ENCODE assay signal across 14 cellular contexts in genomic region chr7:73304612-73305382, GRCh38. TPM values are rescaled to one million over a fixed set of nuclear protein-coding genes. Genes with fewer than 3 reads are reported as not detected.
DNase-seq lines count a peak whose midpoint lies in the region; ATAC-seq and TF ChIP-seq lines count a peak whose summit lies in the region.
"Not testable (repeated sequence)": the region's sequence is repeated elsewhere in the genome, so short reads cannot be mapped to it uniquely, and the experiment has no call there.
"Had no signal": no experiment of that assay in that cellular context is flagged by ENCODE, and none has a peak within 500 bp of the region (broad histone marks: within the 10 kb centered on the region; RNA-seq: fewer than 3 reads in every experiment).

No MANE protein-coding gene starts in this region.

- not testable (repeated sequence) for BruUV-seq in IMR-90 (replicated peaks; lab: Mats Ljungman, UMichigan); OCI-LY7 (replicated peaks; lab: Mats Ljungman, UMichigan)

- peaks cover 23% of the 10 kb centered on the region for H3K79me2 ChIP-seq in OCI-LY7 (ENCODE audit: insufficient read depth, low read depth, low read length)

- H4K20me1 ChIP-seq in IMR-90 (ENCODE audit: insufficient read depth, low read length); OCI-LY7 (ENCODE audit: insufficient read depth, low read length): not testable (repeated sequence)

- not testable (repeated sequence) for H3K9me3 Mint-ChIP-seq in activated naive CD8-positive, alpha-beta T cell treated with anti-CD3 and anti-CD28 coated beads, Interleukin-2, amount 10 ng/mL, durations not matched to agents 7 days and 5 days

- not testable (repeated sequence) for H3K18ac ChIP-seq in IMR-90 (ENCODE audit: low read depth, low read length)

- H4K5ac ChIP-seq in IMR-90 (ENCODE audit: low read depth, low read length): not testable (repeated sequence)

- dilution Hi-C loops in IMR-90 (cut with HindIII; ENCODE audit: low sequenced_read_pairs, unreplicated experiment): not testable (repeated sequence)

- ATAC-seq in IMR-90 (ENCODE audit: low read depth); activated naive CD8-positive, alpha-beta T cell treated with anti-CD3 and anti-CD28 coated beads, Interleukin-2, amount 10 ng/mL, durations not matched to agents 7 days and 5 days (ENCODE audit: low read depth): not testable (repeated sequence)

- TF ChIP-seq RAD21 in IMR-90 (IDR thresholded peaks at IDR 0.05; ENCODE audit: low read length): not testable (repeated sequence)

- not testable (repeated sequence) for H3K4me3 Mint-ChIP-seq in activated naive CD8-positive, alpha-beta T cell treated with anti-CD3 and anti-CD28 coated beads, Interleukin-2, amount 10 ng/mL, durations not matched to agents 7 days and 5 days

- H2AK5ac ChIP-seq in IMR-90 (ENCODE audit: low read depth, low read length): not testable (repeated sequence)

- H2AK9ac ChIP-seq in IMR-90 (replicated peaks; ENCODE audit: low read depth, low read length, poor library complexity): not testable (repeated sequence)

- H3K36me3 ChIP-seq in IMR-90 (ENCODE audit: control insufficient read depth, insufficient read depth, low read length) (peaks cover 26% of the 10 kb centered on the region), OCI-LY7 (ENCODE audit: insufficient read depth, low read length) (peaks cover 42% of the 10 kb centered on the region)
- H3K36me3 ChIP-seq in testis (ENCODE audit: low read depth, missing control alignments): not testable (repeated sequence)

- intact Hi-C loops in IMR-90 (cut with micrococcal nuclease); OCI-LY7 (cut with micrococcal nuclease; ENCODE audit: unreplicated experiment); testis (cut with DNase I; ENCODE audit: low total_unique reads): not testable (repeated sequence)

- not testable (repeated sequence) for H3K27ac Mint-ChIP-seq in activated naive CD8-positive, alpha-beta T cell treated with anti-CD3 and anti-CD28 coated beads, Interleukin-2, amount 10 ng/mL, durations not matched to agents 7 days and 5 days

- POLR2A ChIA-PET in AG04450 (lab: Yijun Ruan, JAX): interaction anchor here (0.6 kb wide), 1 partner anchor 67 kb away, joined by 3 read pairs; no protein-coding TSS in a partner anchor
- POLR2A ChIA-PET in IMR-90 (lab: Charles Lee; ENCODE audit: unreplicated experiment); OCI-LY7 (lab: Charles Lee); activated naive CD8-positive, alpha-beta T cell treated with anti-CD3 and anti-CD28 coated beads, Interleukin-2, amount 10 ng/mL, durations not matched to agents 7 days and 5 days (lab: Charles Lee): not testable (repeated sequence)

- not testable (repeated sequence) for DNase-seq in AG04450 (ENCODE audit: low read depth, low spot score); IMR-90; OCI-LY7 (ENCODE audit: low spot score)
- DNase-seq in MV-4-11 (lab: John Stamatoyannopoulos, UW) (peak; percentile 60), choroid plexus epithelial cell (ENCODE audit: low read depth) (peak; percentile 14), iris pigment epithelial cell (ENCODE audit: low read depth) (peak; percentile 6), testis (peak; percentile 38)
- DNase-seq in activated naive CD8-positive, alpha-beta T cell treated with anti-CD3 and anti-CD28 coated beads, Interleukin-2, amount 10 ng/mL, durations not matched to agents 7 days and 5 days: peak; percentile 8

- H3K4me2 ChIP-seq in IMR-90 (ENCODE audit: low read depth, low read length); OCI-LY7 (ENCODE audit: low read length): not testable (repeated sequence)

- TF ChIP-seq POLR2A in IMR-90 (IDR thresholded peaks at IDR 0.05; ENCODE audit: low read depth, low read length); testis (IDR thresholded peaks at IDR 0.05): not testable (repeated sequence)

- H2BK20ac ChIP-seq in IMR-90 (ENCODE audit: low read depth, low read length): not testable (repeated sequence)

- peaks cover 13 to 32% of the 10 kb centered on the region in 2 experiments for H3K79me1 ChIP-seq in IMR-90 (ENCODE audit: low read depth in 1 of 2, low read length in 2 of 2)

- TF ChIP-seq CTCF in AG04450 (IDR thresholded peaks at IDR 0.05; ENCODE audit: low read depth, low read length) (0 out of 2 replicates have a peak, but pooled peaks have one; percentile 7), IMR-90 (conservative IDR thresholded peaks at IDR 0.05; ENCODE audit: low read depth, low read length) (0 out of 2 replicates have a peak, but pooled peaks have one; percentile 6), OCI-LY7 (conservative IDR thresholded peaks at IDR 0.05; ENCODE audit: low read length) (0 out of 2 replicates have a peak, but pooled peaks have one; percentile 24), choroid plexus epithelial cell (conservative IDR thresholded peaks at IDR 0.05; ENCODE audit: low read depth, low read length) (peak; percentile 16)
- TF ChIP-seq CTCF in testis (IDR thresholded peaks at IDR 0.05): not testable (repeated sequence)

- not testable (repeated sequence) for H4K91ac ChIP-seq in IMR-90 (ENCODE audit: insufficient read depth, low read depth, low read length)

- WGBS in IMR-90 (ENCODE audit: extremely low coverage in 2 of 2, insufficient read length in 1 of 2), 2 experiments: no CpG with 5 or more reads among the region's 15 CpGs
- WGBS in testis, 2 donors: 80 to 85% methylated on average over 7 to 13 of the region's 15 CpGs

- H3K56ac ChIP-seq in IMR-90 (ENCODE audit: extremely low read depth, insufficient read depth, low read length): not testable (repeated sequence)

- H3K9me2 ChIP-seq in OCI-LY7 (ENCODE audit: insufficient read depth, low read length): not testable (repeated sequence)

- H3K23ac ChIP-seq in IMR-90 (ENCODE audit: low read depth, low read length): not testable (repeated sequence)

- H3K4me3 ChIP-seq in AG04450 (ENCODE audit: low read depth, low read length); IMR-90 (ENCODE audit: insufficient read depth, low read depth, low read length); OCI-LY7 (ENCODE audit: low read depth, low read length, poor library complexity, severe bottlenecking); choroid plexus epithelial cell (ENCODE audit: low read depth, low read length); testis: not testable (repeated sequence)

- H3K9me1 ChIP-seq in IMR-90 (ENCODE audit: insufficient read depth, low read length): not testable (repeated sequence)

- H3K27me3 Mint-ChIP-seq in activated naive CD8-positive, alpha-beta T cell treated with anti-CD3 and anti-CD28 coated beads, Interleukin-2, amount 10 ng/mL, durations not matched to agents 7 days and 5 days: not testable (repeated sequence)

- not testable (repeated sequence) for H3K27ac ChIP-seq in AG04450 (ENCODE audit: low read depth, low read length); IMR-90 (ENCODE audit: insufficient read depth, low read length); OCI-LY7 (ENCODE audit: low read depth, low read length, poor library complexity, severe bottlenecking); testis

- peaks cover 20% of the 10 kb centered on the region for H3K4me1 Mint-ChIP-seq in activated naive CD8-positive, alpha-beta T cell treated with anti-CD3 and anti-CD28 coated beads, Interleukin-2, amount 10 ng/mL, durations not matched to agents 7 days and 5 days

- H2BK120ac ChIP-seq in IMR-90 (ENCODE audit: low read depth, low read length): not testable (repeated sequence)

- not testable (repeated sequence) for H3K9me3 ChIP-seq in AG04450 (ENCODE audit: control insufficient read depth, insufficient read depth, low read length); IMR-90 (ENCODE audit: control insufficient read depth, insufficient read depth, low read length); OCI-LY7 (ENCODE audit: low read length); testis

- H3K27me3 ChIP-seq in AG04450 (ENCODE audit: control insufficient read depth, insufficient read depth, low read length); IMR-90 (ENCODE audit: control insufficient read depth, insufficient read depth, low read length); testis: not testable (repeated sequence)

- not testable (repeated sequence) for H2AFZ ChIP-seq in IMR-90 (replicated peaks; ENCODE audit: low read length, poor library complexity); OCI-LY7 (ENCODE audit: low read length)

- CTCF ChIA-PET in AG04450 (lab: Charles Lee): interaction anchor here (0.6 kb wide), 1 partner anchor 40 kb away, joined by 3 read pairs; no protein-coding TSS in a partner anchor
- CTCF ChIA-PET in IMR-90 (lab: Yijun Ruan, JAX); OCI-LY7 (lab: Charles Lee; ENCODE audit: unreplicated experiment): not testable (repeated sequence)

- H3K4me1 ChIP-seq in IMR-90 (ENCODE audit: control insufficient read depth, insufficient read depth, low read length); testis: not testable (repeated sequence)
- H3K4me1 ChIP-seq in OCI-LY7 (ENCODE audit: insufficient read depth, low read length, poor library complexity, severe bottlenecking): peaks cover 17% of the 10 kb centered on the region

- in situ Hi-C loops in IMR-90 (cut with MboI; ENCODE audit: low sequenced_read_pairs): not testable (repeated sequence)

- H3K36me3 Mint-ChIP-seq in activated naive CD8-positive, alpha-beta T cell treated with anti-CD3 and anti-CD28 coated beads, Interleukin-2, amount 10 ng/mL, durations not matched to agents 7 days and 5 days: peaks cover 13% of the 10 kb centered on the region

- not testable (repeated sequence) for H2BK5ac ChIP-seq in IMR-90 (ENCODE audit: low read depth, low read length, poor library complexity, severe bottlenecking)

- not testable (repeated sequence) for H2BK15ac ChIP-seq in IMR-90 (ENCODE audit: low read depth, low read length)

- H4K8ac ChIP-seq in IMR-90 (ENCODE audit: low read depth in 2 of 2, low read length in 2 of 2): not testable (repeated sequence)

- H3K4ac ChIP-seq in IMR-90 (ENCODE audit: low read depth, low read length): not testable (repeated sequence)

- not testable (repeated sequence) for H3K14ac ChIP-seq in IMR-90 (replicated peaks; ENCODE audit: low read depth, low read length)

- not testable (repeated sequence) for H3K9ac ChIP-seq in IMR-90 (ENCODE audit: low read depth, low read length)

RNA-seq across cellular contexts. Expression of gene NSUN5, which starts 3.8 kb away (rescaled TPM):
- 13.6 and 18.6 TPM in 2 replicates for polyA plus RNA-seq in AG04450 (2011; rRNA removed)
- polyA minus RNA-seq in AG04450 (2011; rRNA and poly(A)+ RNA removed): 9.7 and 16.0 TPM in 2 replicates
- 10.0 and 11.4 TPM in 2 replicates for total RNA-seq in IMR-90 (2012; rRNA removed)
- polyA plus RNA-seq in IMR-90 (2012; rRNA removed): 17.7 and 21.0 TPM in 2 replicates
- 14.2 and 19.7 TPM in 2 replicates for polyA plus RNA-seq in IMR-90 (2012; cell fraction: cytosol; rRNA removed)
- polyA plus RNA-seq in IMR-90 (2012; cell fraction: nucleus; rRNA removed; ENCODE audit: low replicate concordance): 31.9 and 59.9 TPM in 2 replicates
- 43.2 and 66.7 TPM in 2 replicates for total RNA-seq in OCI-LY7 (2014; rRNA removed; shearing (Covaris generic))
- 60.4 and 67.7 TPM in 2 replicates for total RNA-seq in OCI-LY7 (2022)
- total RNA-seq in activated naive CD8-positive, alpha-beta T cell treated with anti-CD3 and anti-CD28 coated beads, Interleukin-2, amount 10 ng/mL, durations not matched to agents 7 days and 5 days: 10 to 100 TPM; 51.5 to 59.9 TPM
- 10 to 100 TPM; 44.3 to 53.9 TPM for total RNA-seq in testis
- 36.9 TPM for polyA plus RNA-seq in testis (ENCODE audit: insufficient read depth, low read depth, low replicate concordance)

RNA-seq across cellular contexts. Expression of gene TRIM50, which starts 23.1 kb away (rescaled TPM):
- not detected in 2 replicates for polyA plus RNA-seq in AG04450 (2011; rRNA removed)
- not detected in 2 replicates for polyA minus RNA-seq in AG04450 (2011; rRNA and poly(A)+ RNA removed)
- total RNA-seq in IMR-90 (2012; rRNA removed): not detected in 2 replicates
- polyA plus RNA-seq in IMR-90 (2012; rRNA removed): not detected in 2 replicates
- not detected in 2 replicates for polyA plus RNA-seq in IMR-90 (2012; cell fraction: cytosol; rRNA removed)
- not detected in 2 replicates for polyA plus RNA-seq in IMR-90 (2012; cell fraction: nucleus; rRNA removed; ENCODE audit: low replicate concordance)
- total RNA-seq in OCI-LY7 (2014; rRNA removed; shearing (Covaris generic)): not detected in 2 replicates
- 0.40 TPM in 1 of 2 replicates, not detected in the other for total RNA-seq in OCI-LY7 (2022)
- total RNA-seq in activated naive CD8-positive, alpha-beta T cell treated with anti-CD3 and anti-CD28 coated beads, Interleukin-2, amount 10 ng/mL, durations not matched to agents 7 days and 5 days: not detected
- total RNA-seq in testis: 10 to 100 TPM; 13.5 to 16.3 TPM
- 10.8 TPM for polyA plus RNA-seq in testis (ENCODE audit: insufficient read depth, low read depth, low replicate concordance)
- total RNA-seq: H1, HT1080, MCF 10A, SK-MEL-5 had no signal

RNA-seq across cellular contexts. Expression of gene FKBP6, which starts 23.2 kb away (rescaled TPM):
- polyA plus RNA-seq in AG04450 (2011; rRNA removed) (not detected in 2 replicates), IMR-90 (2012; rRNA removed) (not detected in 2 replicates), testis (ENCODE audit: insufficient read depth, low read depth, low replicate concordance) (148 TPM)
- polyA minus RNA-seq in AG04450 (2011; rRNA and poly(A)+ RNA removed): not detected in 2 replicates
- total RNA-seq in IMR-90 (2012; rRNA removed) (not detected in 2 replicates), OCI-LY7 (2022) (not detected in 2 replicates), testis (10 to 100 TPM; 45.4 to 60.9 TPM)
- polyA plus RNA-seq in IMR-90 (2012; cell fraction: cytosol; rRNA removed): not detected in 2 replicates
- not detected in 2 replicates for polyA plus RNA-seq in IMR-90 (2012; cell fraction: nucleus; rRNA removed; ENCODE audit: low replicate concordance)
- not detected in 2 replicates for total RNA-seq in OCI-LY7 (2014; rRNA removed; shearing (Covaris generic))
- not detected for total RNA-seq in activated naive CD8-positive, alpha-beta T cell treated with anti-CD3 and anti-CD28 coated beads, Interleukin-2, amount 10 ng/mL, durations not matched to agents 7 days and 5 days
- total RNA-seq: CD4-positive, alpha-beta T cell; HT1080; MCF 10A; Right ventricle myocardium inferior; SK-MEL-5 had no signal

Comparison
In these comparisons a context has a peak if more than half of its experiments do, and no peak if none do; other contexts are left out.
1. RNA of gene TRIM50, which starts 23.1 kb away (total RNA-seq): 13.5 to 16.3 TPM in testis; 0.40 TPM in OCI-LY7, not detected in activated naive CD8-positive, alpha-beta T cell treated with anti-CD3 and anti-CD28 coated beads, Interleukin-2, amount 10 ng/mL, durations not matched to agents 7 days and 5 days and not detected in IMR-90; every median in the first group is over 10 times any median in the second.
2. RNA of gene FKBP6, which starts 23.2 kb away (total RNA-seq): 45.4 to 60.9 TPM in testis; not detected in activated naive CD8-positive, alpha-beta T cell treated with anti-CD3 and anti-CD28 coated beads, Interleukin-2, amount 10 ng/mL, durations not matched to agents 7 days and 5 days, not detected in IMR-90 and not detected in OCI-LY7; every median in the first group is over 10 times any median in the second.